Comparison of ENCODE assay signal across 1 cellular context in the genomic region with DNA sequence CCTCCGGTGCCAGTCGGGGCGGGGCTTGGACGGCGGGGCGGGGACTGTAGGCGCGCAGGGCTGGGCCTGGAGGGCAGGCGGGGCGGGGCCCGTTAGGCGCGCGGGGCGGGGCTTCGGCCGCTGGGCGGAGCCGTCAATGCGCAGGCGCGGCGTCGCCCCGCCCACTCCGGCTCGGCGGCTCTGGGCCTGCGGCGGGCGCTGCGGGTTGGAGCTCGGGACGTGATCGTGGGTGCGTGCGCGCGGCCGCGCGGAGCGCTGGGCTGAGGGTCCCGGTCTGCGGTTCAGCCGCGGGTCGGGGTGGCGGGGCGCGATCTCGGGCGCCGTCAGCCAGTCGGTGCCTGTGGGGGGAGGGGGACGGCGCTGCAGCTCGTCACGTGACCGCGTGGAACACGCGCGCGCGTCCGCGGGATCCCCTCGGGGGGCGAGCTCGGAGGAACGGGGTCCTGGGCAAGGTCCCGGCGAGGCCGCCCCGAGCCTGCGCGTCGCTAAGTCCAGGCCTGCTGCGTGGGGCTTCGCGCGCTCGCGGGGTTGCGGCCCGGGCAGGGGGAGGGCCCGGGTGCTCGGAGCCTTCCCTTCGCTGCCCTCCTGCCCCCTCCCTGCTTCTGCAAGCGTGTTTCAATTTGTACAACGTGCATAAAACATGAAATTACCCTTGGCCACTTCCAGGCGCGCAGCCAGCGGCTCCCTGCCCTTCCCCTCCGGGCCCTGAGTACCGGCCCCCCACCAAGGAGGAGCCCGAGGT.
A peak's percentile ranks its signal among the peaks of the same experiment; 100 is the strongest.
TF ChIP-seq lines count a peak whose summit lies in the region.

A gene (plus strand): TSS at position 164 of the 742 bp plus-strand sequence. CDS start 595 bp downstream, outside the sequence.

TF ChIP-seq in WTC11, 78 proteins besides CTCF, POLR2A, EP300 and RAD21 (continued from another document):
- TF ChIP-seq, protein P1, sequence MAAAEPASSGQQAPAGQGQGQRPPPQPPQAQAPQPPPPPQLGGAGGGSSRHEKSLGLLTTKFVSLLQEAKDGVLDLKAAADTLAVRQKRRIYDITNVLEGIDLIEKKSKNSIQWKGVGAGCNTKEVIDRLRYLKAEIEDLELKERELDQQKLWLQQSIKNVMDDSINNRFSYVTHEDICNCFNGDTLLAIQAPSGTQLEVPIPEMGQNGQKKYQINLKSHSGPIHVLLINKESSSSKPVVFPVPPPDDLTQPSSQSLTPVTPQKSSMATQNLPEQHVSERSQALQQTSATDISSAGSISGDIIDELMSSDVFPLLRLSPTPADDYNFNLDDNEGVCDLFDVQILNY (CRISPR knock-in tag; IDR thresholded peaks at IDR 0.05): peak; percentile 49; the same call in 1 of the 2 replicates
- TF ChIP-seq, protein P2, sequence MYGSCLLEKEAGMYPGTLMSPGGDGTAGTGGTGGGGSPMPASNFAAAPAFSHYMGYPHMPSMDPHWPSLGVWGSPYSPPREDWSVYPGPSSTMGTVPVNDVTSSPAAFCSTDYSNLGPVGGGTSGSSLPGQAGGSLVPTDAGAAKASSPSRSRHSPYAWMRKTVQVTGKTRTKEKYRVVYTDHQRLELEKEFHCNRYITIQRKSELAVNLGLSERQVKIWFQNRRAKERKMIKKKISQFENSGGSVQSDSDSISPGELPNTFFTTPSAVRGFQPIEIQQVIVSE (CRISPR knock-in tag; IDR thresholded peaks at IDR 0.05; ENCODE audit: borderline replicate concordance): no peak
TF ChIP-seq in WTC11: peak in this region for 20.
